In the genomic region with DNA sequence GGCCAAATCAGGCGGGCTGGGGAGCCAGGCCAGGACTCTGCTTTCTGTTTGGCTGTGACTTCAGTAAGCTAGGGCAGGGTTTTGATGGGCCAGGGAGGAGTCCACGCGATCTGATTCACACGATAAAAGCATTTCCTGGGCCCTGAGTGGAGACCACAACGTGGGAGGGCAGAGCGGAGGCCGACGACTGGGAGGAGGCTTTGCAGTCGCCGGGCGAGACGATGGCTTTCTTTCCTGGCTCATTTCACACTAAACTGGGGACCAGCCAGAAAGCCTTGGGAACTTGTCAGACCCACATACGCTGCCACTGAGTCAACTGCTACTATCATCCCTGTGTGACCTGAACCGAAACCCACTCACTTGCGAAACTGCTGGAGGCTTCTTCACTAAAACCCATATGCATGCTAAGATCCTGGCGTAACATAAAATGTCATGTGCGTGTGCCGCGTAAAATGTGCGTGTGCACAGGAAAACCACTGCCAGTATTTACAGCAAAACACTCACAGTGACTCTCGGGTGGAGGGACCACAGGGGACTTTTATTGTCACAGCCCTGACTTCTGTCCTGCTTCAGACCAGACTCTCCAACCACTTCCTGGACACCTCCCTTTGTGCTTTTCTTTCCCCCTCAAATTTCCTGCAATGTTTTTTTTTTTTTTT, we compare ENCODE assay signal across 9 cellular contexts. TPM values are rescaled to one million over a fixed set of nuclear protein-coding genes. Genes with fewer than 3 reads are reported as not detected.
A peak's percentile ranks its signal among the peaks of the same experiment; 100 is the strongest.
DNase-seq lines count a peak whose midpoint lies in the region; ATAC-seq, FAIRE-seq and TF ChIP-seq lines count a peak whose summit lies in the region.
"Had no signal": no experiment of that assay in that cellular context is flagged by ENCODE, and none has a peak within 500 bp of the region (broad histone marks: within the 10 kb centered on the region; RNA-seq: fewer than 3 reads in every experiment).

No MANE protein-coding gene starts in this region.

- peak overlapping the region; percentile 92 for H2AFZ ChIP-seq in IMR-90 (replicated peaks; ENCODE audit: low read length, poor library complexity)

- peak overlapping the region; percentile 68 for H3K4me2 ChIP-seq in IMR-90 (ENCODE audit: low read depth, low read length)

- 0 out of 2 replicates have a peak, but pooled peaks cover 5% of the 10 kb centered on the region for H3K9me1 ChIP-seq in IMR-90 (ENCODE audit: insufficient read depth, low read length)

- TF ChIP-seq CTCF in GM12865 (IDR thresholded peaks at IDR 0.05; ENCODE audit: insufficient read depth, low read depth, low read length, missing control alignments) (no peak), IMR-90 (conservative IDR thresholded peaks at IDR 0.05; ENCODE audit: low read depth, low read length) (no peak), esophagus muscularis mucosa (IDR thresholded peaks at IDR 0.05) (no peak)

- H3K27ac ChIP-seq in IMR-90 (ENCODE audit: insufficient read depth, low read length) (peak overlapping the region; percentile 65), esophagus muscularis mucosa (replicated peaks in 1 of 4) (peak overlapping the region; percentile 57 to 69 (median 62))

- TF ChIP-seq POLR2A in IMR-90 (IDR thresholded peaks at IDR 0.05; ENCODE audit: low read depth, low read length) = peak; percentile 67
- no peak for TF ChIP-seq POLR2A in esophagus muscularis mucosa (IDR thresholded peaks at IDR 0.05; ENCODE audit: low read depth)

- H3K27ac Mint-ChIP-seq in activated CD8-positive, alpha-beta memory T cell treated with anti-CD3 and anti-CD28 coated beads, Interleukin-2, amount 10 ng/mL, durations not matched to agents 7 days and 5 days = peak overlapping the region; percentile 98

- peak overlapping the region; percentile 30 for H2BK20ac ChIP-seq in IMR-90 (ENCODE audit: low read depth, low read length)

- H3K4me3 Mint-ChIP-seq in activated CD8-positive, alpha-beta memory T cell treated with anti-CD3 and anti-CD28 coated beads, Interleukin-2, amount 10 ng/mL, durations not matched to agents 7 days and 5 days = peak overlapping the region; percentile 53

- intact Hi-C loops in IMR-90 (cut with micrococcal nuclease) (no loop called here), esophagus muscularis mucosa (cut with DNase I) (no loop called here)

- no TSS peak for BruUV-seq in IMR-90 (replicated peaks; lab: Mats Ljungman, UMichigan)

- H3K23ac ChIP-seq in IMR-90 (ENCODE audit: low read depth, low read length) = peak overlapping the region; percentile 30; the same call in 1 of the 2 replicates

- 5% methylated on average over 6 of the region's 21 CpGs; no CpG with 5 or more reads in 1 of the 2 experiments for WGBS in IMR-90 (ENCODE audit: extremely low coverage in 2 of 2, insufficient read length in 1 of 2), 2 experiments
- 44% methylated on average over 14 of the region's 21 CpGs for WGBS in esophagus muscularis mucosa

- no peaks in the 10 kb centered on the region for H3K27me3 ChIP-seq in IMR-90 (ENCODE audit: control insufficient read depth, insufficient read depth, low read length)
- peaks cover 0 to 10% (median 0%) of the 10 kb centered on the region in 4 donors for H3K27me3 ChIP-seq in esophagus muscularis mucosa

- peak overlapping the region; percentile 17; the same call in 2 of the 3 replicates for H2BK15ac ChIP-seq in IMR-90 (ENCODE audit: low read depth, low read length)

- H2AK9ac ChIP-seq in IMR-90 (replicated peaks; ENCODE audit: low read depth, low read length, poor library complexity) = peak overlapping the region; percentile 4

- no peak for TF ChIP-seq EP300 in esophagus muscularis mucosa (IDR thresholded peaks at IDR 0.05)

- POLR2A ChIA-PET in IMR-90 (lab: Charles Lee; ENCODE audit: unreplicated experiment) = no interaction called here

- H3K79me1 ChIP-seq in IMR-90 (ENCODE audit: low read depth in 1 of 2, low read length in 2 of 2) = no peaks in the 10 kb centered on the region

- H4K5ac ChIP-seq in IMR-90 (ENCODE audit: low read depth, low read length) = peak overlapping the region; percentile 1

- H3K36me3 Mint-ChIP-seq in activated CD8-positive, alpha-beta memory T cell treated with anti-CD3 and anti-CD28 coated beads, Interleukin-2, amount 10 ng/mL, durations not matched to agents 7 days and 5 days = no peaks in the 10 kb centered on the region

- H3K36me3 ChIP-seq in IMR-90 (ENCODE audit: control insufficient read depth, insufficient read depth, low read length) = no peaks in the 10 kb centered on the region
- H3K36me3 ChIP-seq in esophagus muscularis mucosa = no peaks in the 10 kb centered on the region

- in situ Hi-C loops in IMR-90 (cut with MboI; ENCODE audit: low sequenced_read_pairs) = no loop called here

- peak overlapping the region; percentile 30 for H2BK5ac ChIP-seq in IMR-90 (ENCODE audit: low read depth, low read length, poor library complexity, severe bottlenecking)

- H3K14ac ChIP-seq in IMR-90 (replicated peaks; ENCODE audit: low read depth, low read length) = peak overlapping the region; percentile 57

- 0 out of 2 replicates have a peak, but pooled peaks have one; percentile 11 for TF ChIP-seq RAD21 in IMR-90 (IDR thresholded peaks at IDR 0.05; ENCODE audit: low read length)

- H3K27me3 Mint-ChIP-seq in activated CD8-positive, alpha-beta memory T cell treated with anti-CD3 and anti-CD28 coated beads, Interleukin-2, amount 10 ng/mL, durations not matched to agents 7 days and 5 days = no peaks in the 10 kb centered on the region

- H3K4ac ChIP-seq in IMR-90 (ENCODE audit: low read depth, low read length) = peak overlapping the region; percentile 69

- H2AK5ac ChIP-seq in IMR-90 (ENCODE audit: low read depth, low read length) = peak overlapping the region; percentile 14; the same call in 1 of the 2 replicates

- DNase-seq in GM12865 (ENCODE audit: low read depth) (peak; percentile 91), IMR-90 (peak; percentile 97), esophagus muscularis mucosa (ENCODE audit: extremely low spot score) (peak; percentile 96), renal cortical epithelial cell (ENCODE audit: low read depth) (peak; percentile 83), urothelium cell line (ENCODE audit: low spot score) (no peak), NCI-H774 (lab: John Stamatoyannopoulos, UW) (no peak)
- peak; percentile 91 for DNase-seq in activated CD8-positive, alpha-beta memory T cell treated with anti-CD3 and anti-CD28 coated beads, Interleukin-2, amount 10 ng/mL, durations not matched to agents 7 days and 5 days

- peak overlapping the region; percentile 43 for H3K18ac ChIP-seq in IMR-90 (ENCODE audit: low read depth, low read length)

- peak; percentile 86 for ATAC-seq in IMR-90 (ENCODE audit: low read depth)
- peak; percentile 86 for ATAC-seq in activated CD8-positive, alpha-beta memory T cell treated with anti-CD3 and anti-CD28 coated beads, Interleukin-2, amount 10 ng/mL, durations not matched to agents 7 days and 5 days
- no peak for ATAC-seq in GM18907 (IDR thresholded peaks at IDR 0.05; ENCODE audit: unreplicated experiment)

- peak; percentile 76 for FAIRE-seq in urothelium cell line (lab: Jason Lieb, UNC)

- peak overlapping the region; percentile 79 for H2BK120ac ChIP-seq in IMR-90 (ENCODE audit: low read depth, low read length)

- H3K4me3 ChIP-seq in GM12865 (ENCODE audit: low read depth, low read length) (peak overlapping the region; percentile 4; the same call in 1 of the 2 replicates), IMR-90 (ENCODE audit: insufficient read depth, low read depth, low read length) (peak overlapping the region; percentile 1; the same call in 1 of the 2 replicates), esophagus muscularis mucosa (peak overlapping the region in 3 of 4 donors; percentile 17 to 35 (median 32))

- H4K8ac ChIP-seq in IMR-90 (ENCODE audit: low read depth in 2 of 2, low read length in 2 of 2) = peak overlapping the region; percentile 38 to 93

- dilution Hi-C loops in IMR-90 (cut with HindIII; ENCODE audit: low sequenced_read_pairs, unreplicated experiment) = no loop called here

- peaks cover 7% of the 10 kb centered on the region for H3K4me1 ChIP-seq in IMR-90 (ENCODE audit: control insufficient read depth, insufficient read depth, low read length)
- peaks cover 10 to 19% (median 12%) of the 10 kb centered on the region in 4 donors for H3K4me1 ChIP-seq in esophagus muscularis mucosa

- CTCF ChIA-PET in IMR-90 (lab: Yijun Ruan, JAX) = interaction anchor here (0.7 kb wide), 1 partner anchor 88 kb away, joined by 3 read pairs; no protein-coding TSS in a partner anchor
- CTCF ChIA-PET in activated CD8-positive, alpha-beta memory T cell treated with anti-CD3 and anti-CD28 coated beads, Interleukin-2, amount 10 ng/mL, durations not matched to agents 7 days and 5 days (lab: Charles Lee) = interaction anchor here (0.7 to 3.9 kb wide), 11 partner anchors 8 to 129 kb away, joined by 3 to 23 read pairs (median 3); partner anchors contain the start of gene RHBDF2

- no peaks in the 10 kb centered on the region for H3K9me3 Mint-ChIP-seq in activated CD8-positive, alpha-beta memory T cell treated with anti-CD3 and anti-CD28 coated beads, Interleukin-2, amount 10 ng/mL, durations not matched to agents 7 days and 5 days (ENCODE audit: low read depth)

- H4K20me1 ChIP-seq in IMR-90 (ENCODE audit: insufficient read depth, low read length) = no peaks in the 10 kb centered on the region

- H3K56ac ChIP-seq in IMR-90 (ENCODE audit: extremely low read depth, insufficient read depth, low read length) = peak overlapping the region; percentile 76

- peak overlapping the region; percentile 22 for H3K9ac ChIP-seq in IMR-90 (ENCODE audit: low read depth, low read length)

- H3K9me3 ChIP-seq in IMR-90 (ENCODE audit: control insufficient read depth, insufficient read depth, low read length) (no peaks in the 10 kb centered on the region), esophagus muscularis mucosa (no peaks in the 10 kb centered on the region)

- peak overlapping the region; percentile 27 for H4K91ac ChIP-seq in IMR-90 (ENCODE audit: insufficient read depth, low read depth, low read length)

- H3K4me1 Mint-ChIP-seq in activated CD8-positive, alpha-beta memory T cell treated with anti-CD3 and anti-CD28 coated beads, Interleukin-2, amount 10 ng/mL, durations not matched to agents 7 days and 5 days = peaks cover 47% of the 10 kb centered on the region

RNA-seq across cellular contexts. Expression of gene RHBDF2, which starts 14.2 kb away (rescaled TPM):
- total RNA-seq in IMR-90 (2012; rRNA removed) = 1.3 and 1.4 TPM in 2 replicates
- 8.3 and 10.0 TPM in 2 replicates for polyA plus RNA-seq in IMR-90 (2012; rRNA removed)
- 6.7 and 10.1 TPM in 2 replicates for polyA plus RNA-seq in IMR-90 (2012; cell fraction: cytosol; rRNA removed)
- 29.5 and 54.3 TPM in 2 replicates for polyA plus RNA-seq in IMR-90 (2012; cell fraction: nucleus; rRNA removed; ENCODE audit: low replicate concordance)
- 10 to 100 TPM; 29.6 to 42.1 TPM for total RNA-seq in activated CD8-positive, alpha-beta memory T cell treated with anti-CD3 and anti-CD28 coated beads, Interleukin-2, amount 10 ng/mL, durations not matched to agents 7 days and 5 days
- 10 to 100 TPM; 12.9 to 22.5 (median 15.4) TPM for total RNA-seq in esophagus muscularis mucosa
- total RNA-seq in renal cortical epithelial cell = 30.0 and 40.1 TPM in 2 replicates

RNA-seq across cellular contexts. Expression of gene CYGB, which starts 22.1 kb away (rescaled TPM):
- total RNA-seq in IMR-90 (2012; rRNA removed) (1.3 and 1.7 TPM in 2 replicates), esophagus muscularis mucosa (10 to 100 TPM; 10.8 to 23.5 (median 20.7) TPM), renal cortical epithelial cell (10.3 and 49.8 TPM in 2 replicates)
- 2.9 and 3.5 TPM in 2 replicates for polyA plus RNA-seq in IMR-90 (2012; rRNA removed)
- 3.6 and 4.3 TPM in 2 replicates for polyA plus RNA-seq in IMR-90 (2012; cell fraction: cytosol; rRNA removed)
- polyA plus RNA-seq in IMR-90 (2012; cell fraction: nucleus; rRNA removed; ENCODE audit: low replicate concordance) = 1.2 and 1.9 TPM in 2 replicates
- total RNA-seq in activated CD8-positive, alpha-beta memory T cell treated with anti-CD3 and anti-CD28 coated beads, Interleukin-2, amount 10 ng/mL, durations not matched to agents 7 days and 5 days = not detected

RNA-seq across cellular contexts. Expression of gene PRCD, which starts 24.4 kb away (rescaled TPM):
- total RNA-seq in IMR-90 (2012; rRNA removed) (under 0.01 TPM in 1 of 2 replicates, not detected in the other), esophagus muscularis mucosa (1 to 10 TPM; 1.2 to 5.1 (median 3.8) TPM), renal cortical epithelial cell (0.94 and 5.0 TPM in 2 replicates)
- polyA plus RNA-seq in IMR-90 (2012; rRNA removed) = 0.32 TPM in 2 replicates
- 0.24 and 0.26 TPM in 2 replicates for polyA plus RNA-seq in IMR-90 (2012; cell fraction: cytosol; rRNA removed)
- 1.4 and 3.8 TPM in 2 replicates for polyA plus RNA-seq in IMR-90 (2012; cell fraction: nucleus; rRNA removed; ENCODE audit: low replicate concordance)
- not detected for total RNA-seq in activated CD8-positive, alpha-beta memory T cell treated with anti-CD3 and anti-CD28 coated beads, Interleukin-2, amount 10 ng/mL, durations not matched to agents 7 days and 5 days

RNA-seq across cellular contexts. Expression of gene AANAT, which starts 48.0 kb away (rescaled TPM):
- not detected in 2 replicates for total RNA-seq in IMR-90 (2012; rRNA removed)
- polyA plus RNA-seq in IMR-90 (2012; rRNA removed) = 0.19 and 0.21 TPM in 2 replicates
- polyA plus RNA-seq in IMR-90 (2012; cell fraction: cytosol; rRNA removed) = 0.08 and 0.32 TPM in 2 replicates
- polyA plus RNA-seq in IMR-90 (2012; cell fraction: nucleus; rRNA removed; ENCODE audit: low replicate concordance) = 0.92 and 1.8 TPM in 2 replicates
- total RNA-seq in activated CD8-positive, alpha-beta memory T cell treated with anti-CD3 and anti-CD28 coated beads, Interleukin-2, amount 10 ng/mL, durations not matched to agents 7 days and 5 days = not detected
- not detected for total RNA-seq in esophagus muscularis mucosa
- total RNA-seq in renal cortical epithelial cell = 0.10 TPM in 1 of 2 replicates, not detected in the other
- total RNA-seq: temporal lobe had no signal

Comparison
In these comparisons a context has a peak if more than half of its experiments do, and no peak if none do; other contexts are left out.
1. DNase-seq: peak in GM12865 (single experiment), IMR-90 (single experiment), activated CD8-positive, alpha-beta memory T cell treated with anti-CD3 and anti-CD28 coated beads, Interleukin-2, amount 10 ng/mL, durations not matched to agents 7 days and 5 days (single experiment), esophagus muscularis mucosa (single experiment) and renal cortical epithelial cell (single experiment); none in urothelium cell line (single experiment) and NCI-H774 (single experiment).
2. Peak in every context shown above with its lines, with median percentiles within 50 percentile points of each other: H3K4me3 ChIP-seq.